In the genomic region with DNA sequence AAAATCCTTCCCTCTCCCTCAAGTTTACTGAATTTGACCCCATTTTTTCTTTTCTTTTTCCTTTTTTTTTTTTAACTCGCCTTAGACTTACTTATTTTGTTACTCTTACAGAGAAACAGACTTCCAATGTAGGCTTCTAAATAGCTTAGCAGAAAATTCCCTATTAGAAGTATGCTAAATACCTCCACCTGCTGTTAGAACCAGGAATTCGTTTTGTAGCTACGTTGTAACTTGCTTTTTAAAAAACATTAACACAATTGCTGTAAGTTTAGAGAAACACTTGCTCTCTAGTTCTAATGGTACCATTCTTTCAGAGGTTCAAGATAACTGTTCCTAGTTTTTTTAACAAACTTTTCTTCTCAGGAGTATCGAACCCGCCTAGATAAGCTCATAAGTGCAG, we compare ENCODE assay signal across 13 cellular contexts.
A peak's percentile ranks its signal among the peaks of the same experiment; 100 is the strongest.
DNase-seq lines count a peak whose midpoint lies in the region; ATAC-seq and FAIRE-seq lines count a peak whose summit lies in the region.
"Had no signal": no experiment of that assay in that cellular context is flagged by ENCODE, and none has a peak within 500 bp of the region (broad histone marks: within the 10 kb centered on the region; RNA-seq: fewer than 3 reads in every experiment).

No MANE protein-coding gene starts in this region.

- H3K27ac ChIP-seq in Karpas-422 (ENCODE audit: low read length) (no peak overlapping the region), small intestine (ENCODE audit: low read depth in 1 of 2, low read length in 1 of 2) (no peak overlapping the region)
- H3K27ac ChIP-seq: BLaER1, tibial artery had no signal

- H3K36me3 ChIP-seq in Karpas-422 (ENCODE audit: insufficient read depth, low read length), result no peaks in the 10 kb centered on the region
- H3K36me3 ChIP-seq in small intestine (ENCODE audit: control insufficient read depth in 2 of 2, insufficient read depth in 2 of 2, low read length in 2 of 2), result no peaks in the 10 kb centered on the region
- H3K36me3 ChIP-seq: BLaER1, tibial artery had no signal

- no peak overlapping the region for H2AFZ ChIP-seq in Karpas-422 (ENCODE audit: low read length)

- no peak overlapping the region for H3K4me3 ChIP-seq in Karpas-422 (ENCODE audit: low read length)
- no peak overlapping the region for H3K4me3 ChIP-seq in small intestine (ENCODE audit: low read depth in 1 of 2, low read length in 2 of 2)
- H3K4me3 ChIP-seq: BLaER1, K562, tibial artery had no signal

- no peaks in the 10 kb centered on the region for H4K20me1 ChIP-seq in Karpas-422 (ENCODE audit: insufficient read depth, low read depth, low read length)
- H4K20me1 ChIP-seq: BLaER1 had no signal

- ATAC-seq in GM18511 (IDR thresholded peaks at IDR 0.05; ENCODE audit: unreplicated experiment) (no peak), HG03432 (IDR thresholded peaks at IDR 0.05; ENCODE audit: unreplicated experiment) (no peak)
- ATAC-seq: K562 had no signal

- H3K4me1 ChIP-seq in Karpas-422 (ENCODE audit: low read length) (no peaks in the 10 kb centered on the region), small intestine (ENCODE audit: control insufficient read depth in 2 of 2, insufficient read depth in 1 of 2, low read depth in 1 of 2, low read length in 1 of 2) (no peaks in the 10 kb centered on the region)
- H3K4me1 ChIP-seq: tibial artery had no signal

- in situ Hi-C loops in T47D (cut with HindIII; ENCODE audit: low pct_unique_long_range_greater_than_20kb, low sequenced_read_pairs), result no loop called here

- no peaks in the 10 kb centered on the region for H3K9me3 ChIP-seq in Karpas-422 (ENCODE audit: low read length)
- H3K9me3 ChIP-seq in small intestine (ENCODE audit: control insufficient read depth, low read depth), result no peaks in the 10 kb centered on the region
- H3K9me3 ChIP-seq: BLaER1, tibial artery had no signal

- FAIRE-seq in small intestine (lab: Jason Lieb, UNC), result no peak
- FAIRE-seq: K562 had no signal

- H3K27me3 ChIP-seq in Karpas-422 (ENCODE audit: low read length), result no peaks in the 10 kb centered on the region
- no peaks in the 10 kb centered on the region for H3K27me3 ChIP-seq in small intestine (ENCODE audit: control insufficient read depth in 2 of 2, insufficient read depth in 2 of 2, low read length in 2 of 2)
- H3K27me3 ChIP-seq: BLaER1, tibial artery had no signal

- DNase-seq in NCI-H2081 (lab: John Stamatoyannopoulos, UW), result peak; percentile 9 to 47
- DNase-seq in NCI-H2081 treated with DMSO at 0.1 percent for 48 hours (lab: John Stamatoyannopoulos, UW), result no peak
- DNase-seq in Karpas-422, result peak; percentile 56
- peak; percentile 13 to 46 for DNase-seq in T47D (ENCODE audit: low read depth in 1 of 2, low spot score in 1 of 2)
- DNase-seq in myocyte (ENCODE audit: low read depth), result peak; percentile 62
- DNase-seq in small intestine, result no peak
- DNase-seq: activated T-cell treated with anti-CD3 and anti-CD28 coated beads, Interleukin-2, amount 50 U/mL, for 24 hours; SW 1271; tibial artery had no signal

- no peaks in the 10 kb centered on the region for H3K9me2 ChIP-seq in Karpas-422 (replicated peaks; ENCODE audit: insufficient read depth, low read length)

- H3K79me2 ChIP-seq in Karpas-422 (ENCODE audit: low read length), result no peaks in the 10 kb centered on the region

- no peak overlapping the region for H3K9ac ChIP-seq in Karpas-422 (ENCODE audit: low read length)
- H3K9ac ChIP-seq: BLaER1 had no signal

- 38 to 46% (median 46%) methylated on average over 5 of the region's 5 CpGs for WGBS in small intestine, 3 donors

- no peak overlapping the region for H3K4me2 ChIP-seq in Karpas-422 (ENCODE audit: low read depth, low read length, poor library complexity, severe bottlenecking)
- H3K4me2 ChIP-seq: BLaER1 had no signal

Comparison
In these comparisons a context has a peak if more than half of its experiments do, and no peak if none do; other contexts are left out.
1. DNase-seq: peak in NCI-H2081 (2 of 2), Karpas-422 (single experiment), T47D (2 of 2) and myocyte (single experiment); none in NCI-H2081 treated with DMSO at 0.1 percent for 48 hours (single experiment) and small intestine (single experiment).